Comparison of ENCODE assay signal across 7 cellular contexts in genomic region chr19:18469245-18470107, GRCh38. TPM values are rescaled to one million over a fixed set of nuclear protein-coding genes. Genes with fewer than 3 reads are reported as not detected.
DNase-seq lines count a peak whose midpoint lies in the region; ATAC-seq, FAIRE-seq and TF ChIP-seq lines count a peak whose summit lies in the region.

No MANE protein-coding gene starts in this region.

- peaks cover 3 to 41% (median 4%) of the 10 kb centered on the region in 3 experiments for H3K36me3 ChIP-seq in naive thymus-derived CD4-positive, alpha-beta T cell (ENCODE audit: control insufficient read depth in 2 of 3, insufficient read depth in 3 of 3, low read length in 3 of 3)

- H3K4me3 ChIP-seq in epithelial cell of esophagus (ENCODE audit: low read length) = no peak overlapping the region
- no peak overlapping the region for H3K4me3 ChIP-seq in naive thymus-derived CD4-positive, alpha-beta T cell (ENCODE audit: low read length)

- H3K9me3 Mint-ChIP-seq in naive thymus-derived CD4-positive, alpha-beta T cell = no peaks in the 10 kb centered on the region

- H3K27me3 ChIP-seq in naive thymus-derived CD4-positive, alpha-beta T cell (ENCODE audit: control insufficient read depth in 2 of 2, insufficient read depth in 2 of 2, low read length in 2 of 2) = no peaks in the 10 kb centered on the region

- peaks cover 0 to 21% of the 10 kb centered on the region in 2 donors for H3K4me1 ChIP-seq in naive thymus-derived CD4-positive, alpha-beta T cell (ENCODE audit: control insufficient read depth in 2 of 2, insufficient read depth in 2 of 2, low read length in 2 of 2)

- no peak overlapping the region for H3K27ac Mint-ChIP-seq in naive thymus-derived CD4-positive, alpha-beta T cell

- no peaks in the 10 kb centered on the region for H3K27me3 Mint-ChIP-seq in naive thymus-derived CD4-positive, alpha-beta T cell

- POLR2A ChIA-PET in naive thymus-derived CD4-positive, alpha-beta T cell (lab: Charles Lee) = no interaction called here

- H3K9me3 ChIP-seq in naive thymus-derived CD4-positive, alpha-beta T cell (ENCODE audit: control insufficient read depth in 2 of 3, low read length in 3 of 3) = no peaks in the 10 kb centered on the region

- intact Hi-C loops in naive thymus-derived CD4-positive, alpha-beta T cell (cut with micrococcal nuclease) = loop anchor here (1.0 to 10.0 kb wide), 5 partner anchors 53 to 378 kb away; partner anchors contain the start of genes ELL (in 2 of the 2) and UBA52 (in 1 of the 2)

- peaks cover 0 to 3% (median 0%) of the 10 kb centered on the region in 5 donors for H3K36me3 Mint-ChIP-seq in naive thymus-derived CD4-positive, alpha-beta T cell

- peak; percentile 74 for TF ChIP-seq CTCF in epithelial cell of esophagus (IDR thresholded peaks at IDR 0.05; ENCODE audit: insufficient read depth, low read depth, low read length, missing control alignments)

- H3K4me1 Mint-ChIP-seq in naive thymus-derived CD4-positive, alpha-beta T cell = peaks cover 4 to 20% (median 13%) of the 10 kb centered on the region in 7 donors

- no peak overlapping the region for H3K27ac ChIP-seq in naive thymus-derived CD4-positive, alpha-beta T cell (ENCODE audit: low read depth, low read length)
- H3K27ac ChIP-seq in substantia nigra (ENCODE audit: low read depth, low read length, poor library complexity, severe bottlenecking) = no peak overlapping the region

- peak; percentile 65 for FAIRE-seq in GM12891 (lab: Jason Lieb, UNC)

- TF ChIP-seq POLR2A in GM12891 (IDR thresholded peaks at IDR 0.05; ENCODE audit: low read depth, low read length) = no peak

- H3K4me3 Mint-ChIP-seq in naive thymus-derived CD4-positive, alpha-beta T cell = no peak overlapping the region

- DNase-seq in GM12891 (ENCODE audit: insufficient read length, low spot score) = peak; percentile 77
- peak; percentile 9 to 59 for DNase-seq in NCI-H526 (lab: John Stamatoyannopoulos, UW)
- DNase-seq in activated CD8-positive, alpha-beta memory T cell treated with anti-CD3 and anti-CD28 coated beads for 48 hours (ENCODE audit: low read depth in 2 of 3, low spot score in 2 of 3) = peak in 2 of 3 experiments; percentile 60 to 71
- peak; percentile 72 for DNase-seq in epithelial cell of esophagus (ENCODE audit: low read depth)
- DNase-seq in naive thymus-derived CD4-positive, alpha-beta T cell = peak in 8 of 9 donors; percentile 31 to 70 (median 51)
- peak in 32 of 49 donors; percentile 11 to 70 (median 34) for DNase-seq in substantia nigra (lab: John Stamatoyannopoulos, UW)

- CTCF ChIA-PET in naive thymus-derived CD4-positive, alpha-beta T cell (lab: Charles Lee) = interaction anchor here (0.6 to 1.5 kb wide), 6 partner anchors 12 to 378 kb away, joined by 3 to 6 read pairs (median 4); no protein-coding TSS in a partner anchor

- peak; percentile 63 for ATAC-seq in naive thymus-derived CD4-positive, alpha-beta T cell
- no peak for ATAC-seq in GM21786 (IDR thresholded peaks at IDR 0.05; ENCODE audit: unreplicated experiment)

TF ChIP-seq in GM12891, 5 proteins besides CTCF, POLR2A, EP300 and RAD21:
- TF ChIP-seq SPI1 (IDR thresholded peaks at IDR 0.05; ENCODE audit: low read depth, low read length) (no peak), PAX5 (IDR thresholded peaks at IDR 0.05; ENCODE audit: insufficient read depth, low read length, severe bottlenecking) (no peak), TAF1 (IDR thresholded peaks at IDR 0.05; ENCODE audit: low read depth, low read length) (no peak), POLR2AphosphoS5 (IDR thresholded peaks at IDR 0.05; ENCODE audit: low read depth, low read length) (no peak), POU2F2 (IDR thresholded peaks at IDR 0.05; ENCODE audit: low read depth, low read length) (no peak)

RNA-seq across cellular contexts. Expression of gene ISYNA1, which starts 31.5 kb away (rescaled TPM):
- 14.3 TPM for polyA plus RNA-seq in GM12891 (2012; ENCODE audit: low read depth, missing spikeins)
- 10 to 100 TPM in 4 of 5 experiments, 1 to 10 TPM in 1; 9.5 to 42.5 (median 42.0) TPM for total RNA-seq in naive thymus-derived CD4-positive, alpha-beta T cell
- polyA plus RNA-seq in naive thymus-derived CD4-positive, alpha-beta T cell = 10 to 100 TPM; 21.9 to 29.0 TPM

RNA-seq across cellular contexts. Expression of gene SSBP4, which starts 50.3 kb away (rescaled TPM):
- polyA plus RNA-seq in GM12891 (2012; ENCODE audit: low read depth, missing spikeins) = 60.3 TPM
- 100 to 1,000 TPM in 1 of 5 experiments, 10 to 100 TPM in 4; 27.0 to 185 (median 40.7) TPM for total RNA-seq in naive thymus-derived CD4-positive, alpha-beta T cell
- polyA plus RNA-seq in naive thymus-derived CD4-positive, alpha-beta T cell = 10 to 100 TPM; 33.5 to 42.8 TPM

RNA-seq across cellular contexts. Expression of gene ELL, which starts 52.4 kb away (rescaled TPM):
- 11.9 TPM for polyA plus RNA-seq in GM12891 (2012; ENCODE audit: low read depth, missing spikeins)
- total RNA-seq in naive thymus-derived CD4-positive, alpha-beta T cell = 10 to 100 TPM; 18.9 to 70.4 (median 25.0) TPM
- 10 to 100 TPM in 1 of 2 donors, 1 to 10 TPM in 1; 8.9 to 12.6 TPM for polyA plus RNA-seq in naive thymus-derived CD4-positive, alpha-beta T cell
